ENCODE assay signal across 8 cellular contexts in the genomic region with DNA sequence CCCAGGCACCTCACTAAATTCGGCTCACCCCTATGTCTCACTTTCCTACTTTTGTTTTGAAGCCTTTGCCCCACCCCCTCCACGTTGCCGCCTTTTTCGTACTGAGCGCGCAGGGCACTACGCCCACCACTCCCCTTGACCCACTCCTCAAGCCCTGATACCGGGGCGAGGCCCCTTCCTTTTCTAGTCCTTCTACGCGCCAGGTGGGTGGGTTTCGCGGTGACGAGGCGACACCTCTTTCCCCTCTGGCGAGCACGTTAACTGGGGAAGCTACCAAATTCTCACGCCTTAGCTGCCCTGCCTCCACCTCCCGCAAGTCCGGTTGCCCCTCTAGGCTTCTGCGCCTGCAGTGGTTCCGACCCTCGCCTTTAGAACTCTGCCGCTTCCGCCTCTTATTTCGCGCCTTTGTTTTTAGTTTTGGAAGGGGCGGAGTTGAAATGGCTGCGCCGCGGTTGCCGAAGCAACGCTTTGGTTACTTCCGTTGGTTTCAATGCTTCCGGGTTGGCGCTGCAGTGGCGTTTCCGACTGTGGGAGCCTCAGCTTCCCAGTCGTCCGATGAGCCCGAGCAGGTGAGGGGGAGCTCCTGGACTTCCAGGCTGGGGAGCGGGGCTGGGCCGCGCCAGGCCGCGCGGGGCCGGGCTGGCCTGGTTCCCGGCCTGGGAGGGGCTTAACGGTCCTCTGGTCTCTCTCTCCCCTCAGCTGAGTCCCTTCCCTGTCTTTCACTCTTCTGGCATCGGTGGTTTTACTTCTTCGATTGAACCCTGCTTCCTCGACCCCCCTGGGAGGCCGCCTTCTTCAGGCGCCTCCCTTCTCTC. TPM values are rescaled to one million over a fixed set of nuclear protein-coding genes. Genes with fewer than 3 reads are reported as not detected.
DNase-seq lines count a peak whose midpoint lies in the region; FAIRE-seq and TF ChIP-seq lines count a peak whose summit lies in the region.

A gene with protein sequence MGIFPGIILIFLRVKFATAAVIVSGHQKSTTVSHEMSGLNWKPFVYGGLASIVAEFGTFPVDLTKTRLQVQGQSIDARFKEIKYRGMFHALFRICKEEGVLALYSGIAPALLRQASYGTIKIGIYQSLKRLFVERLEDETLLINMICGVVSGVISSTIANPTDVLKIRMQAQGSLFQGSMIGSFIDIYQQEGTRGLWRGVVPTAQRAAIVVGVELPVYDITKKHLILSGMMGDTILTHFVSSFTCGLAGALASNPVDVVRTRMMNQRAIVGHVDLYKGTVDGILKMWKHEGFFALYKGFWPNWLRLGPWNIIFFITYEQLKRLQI (plus strand): TSS at position 512 of the 815 bp plus-strand sequence. CDS start 360 bp downstream, outside the sequence.

- H4K91ac ChIP-seq in H1 (replicated peaks; ENCODE audit: insufficient read length, low read length) = peak within 1 kb of the TSS; percentile 73

- H2BK5ac ChIP-seq in H1 (ENCODE audit: low read depth, low read length) (peak within 1 kb of the TSS; percentile 88; the same call in 1 of the 2 replicates), mesendoderm (ENCODE audit: low read length) (no peak within 1 kb of the TSS)

- peak within 1 kb of the TSS; percentile 70; the same call in 1 of the 2 replicates for H3K27ac ChIP-seq in H1 (ENCODE audit: low read depth, low read length)
- no peak within 1 kb of the TSS for H3K27ac ChIP-seq in mesendoderm (ENCODE audit: low read depth, low read length)

- no peaks in the 10 kb centered on the region for H3K36me3 ChIP-seq in H1 (ENCODE audit: control insufficient read depth in 2 of 4, insufficient read depth in 4 of 4, low read length in 3 of 4)
- H3K36me3 ChIP-seq in mesendoderm (ENCODE audit: control insufficient read depth, insufficient read depth, low read length) = no peaks in the 10 kb centered on the region

- peaks cover 0 to 2% (median 0%) of the 10 kb centered on the region in 4 experiments; a peak in 1 of 7 replicates for H3K4me1 ChIP-seq in H1 (replicated peaks in 1 of 4; ENCODE audit: control insufficient read depth in 3 of 4, insufficient read depth in 4 of 4, low read length in 3 of 4)
- no peaks in the 10 kb centered on the region for H3K4me1 ChIP-seq in mesendoderm (ENCODE audit: control insufficient read depth, low read depth, low read length)

- FAIRE-seq in H1 (lab: Jason Lieb, UNC) = no peak

- H3K79me1 ChIP-seq in H1 (ENCODE audit: low read depth, low read length) (no peaks in the 10 kb centered on the region), mesendoderm (ENCODE audit: low read length) (no peaks in the 10 kb centered on the region)

- H3K9ac ChIP-seq in H1 (replicated peaks in 1 of 4; ENCODE audit: extremely low read depth in 1 of 4, low read depth in 3 of 4, low read length in 3 of 4) (peak within 1 kb of the TSS in 3 of 4 experiments; percentile 45 to 62 (median 61); a peak in 5 of 7 replicates), mesendoderm (ENCODE audit: low read length) (peak within 1 kb of the TSS; percentile 81)

- TF ChIP-seq EP300 in H1 (IDR thresholded peaks at IDR 0.05; ENCODE audit: borderline replicate concordance in 1 of 2, low read depth in 2 of 2, low read length in 2 of 2) = no peak

- H2AK5ac ChIP-seq in H1 (ENCODE audit: low read depth, low read length) (no peak within 1 kb of the TSS), mesendoderm (ENCODE audit: low read length) (no peak within 1 kb of the TSS)

- H2BK12ac ChIP-seq in H1 (ENCODE audit: low read depth, low read length) = no peak within 1 kb of the TSS

- DNase-seq in COR-L47 (lab: John Stamatoyannopoulos, UW) (peak; percentile 76), GM20000 (ENCODE audit: low spot score) (peak; percentile 78), HS-27A (ENCODE audit: low read depth) (peak; percentile 31), NOMO-1 treated with DMSO at 0.1 percent for 48 hours (lab: John Stamatoyannopoulos, UW; ENCODE audit: unreplicated experiment) (peak; percentile 43), H1 (ENCODE audit: low read depth in 1 of 2, low spot score in 2 of 2) (peak; percentile 38 to 65), mesendoderm (peak; percentile 88)
- peak; percentile 41 to 42 for DNase-seq in stimulated activated CD8-positive, alpha-beta memory T cell treated with anti-CD3 and anti-CD28 coated beads, Interleukin-15, amount 100 ng/mL, for 4 hours (ENCODE audit: low read depth in 2 of 2)

- H2AFZ ChIP-seq in H1 (ENCODE audit: low read length) = peak within 1 kb of the TSS; percentile 59; the same call in 1 of the 2 replicates

- no peaks in the 10 kb centered on the region for H3K23me2 ChIP-seq in H1 (ENCODE audit: low read depth, low read length)

- H3K4ac ChIP-seq in H1 (replicated peaks; ENCODE audit: insufficient read length, low read depth, low read length) (no peak within 1 kb of the TSS), mesendoderm (ENCODE audit: low read depth, low read length) (no peak within 1 kb of the TSS)

- no peaks in the 10 kb centered on the region for H4K20me1 ChIP-seq in H1 (replicated peaks in 1 of 2; ENCODE audit: control insufficient read depth in 1 of 2, insufficient read depth in 2 of 2, low read length in 2 of 2)

- H3K14ac ChIP-seq in H1 (ENCODE audit: insufficient read length) = no peak within 1 kb of the TSS

- H3K27me3 ChIP-seq in H1 (replicated peaks in 1 of 4; ENCODE audit: control insufficient read depth in 3 of 4, extremely low read depth in 1 of 4, insufficient read depth in 3 of 4, low read length in 3 of 4) (no peaks in the 10 kb centered on the region), mesendoderm (ENCODE audit: insufficient read depth, low read length, poor library complexity) (no peaks in the 10 kb centered on the region)

- POLR2A ChIA-PET in activated CD8-positive, alpha-beta memory T cell treated with anti-CD3 and anti-CD28 coated beads for 36 hours (lab: Charles Lee) = interaction anchor here (0.5 kb wide), 1 partner anchor 59 kb away, joined by 4 read pairs; no protein-coding TSS in a partner anchor
- POLR2A ChIA-PET in H1 (lab: Charles Lee; ENCODE audit: partially characterized antibody) = interaction anchor here (0.6 to 2.1 kb wide), 3 partner anchors 9 to 74 kb away, joined by 3 to 8 read pairs (median 5); a partner anchor contains a TSS

- H3K23ac ChIP-seq in H1 (ENCODE audit: insufficient read length) (no peak within 1 kb of the TSS), mesendoderm (ENCODE audit: low read length) (no peak within 1 kb of the TSS)

- H3K79me2 ChIP-seq in H1 (ENCODE audit: control insufficient read depth in 1 of 2, insufficient read depth in 2 of 2, low read length in 2 of 2) (no peaks in the 10 kb centered on the region), mesendoderm (ENCODE audit: control insufficient read depth, insufficient read depth, low read length) (no peaks in the 10 kb centered on the region)

- no peak within 1 kb of the TSS; the same call in 1 of the 2 replicates for H3K18ac ChIP-seq in H1 (ENCODE audit: extremely low read depth, low read length)
- no peak within 1 kb of the TSS for H3K18ac ChIP-seq in mesendoderm (ENCODE audit: low read length)

- H4K8ac ChIP-seq in H1 (ENCODE audit: extremely low read depth, insufficient read depth, low read length) (peak within 1 kb of the TSS; percentile 80; the same call in 1 of the 2 replicates), mesendoderm (ENCODE audit: low read depth, low read length) (no peak within 1 kb of the TSS)

- TF ChIP-seq CTCF in GM20000 (IDR thresholded peaks at IDR 0.05; ENCODE audit: extremely low read depth, missing control alignments) = no peak
- no peak for TF ChIP-seq CTCF in H1 (IDR thresholded peaks at IDR 0.05; ENCODE audit: control extremely low read depth in 1 of 3, insufficient read depth in 1 of 3, low read depth in 1 of 3, low read length in 3 of 3)

- peak within 1 kb of the TSS; percentile 42 to 69 for H3K4me2 ChIP-seq in H1 (ENCODE audit: insufficient read depth in 1 of 2, low read depth in 2 of 2, low read length in 2 of 2)
- peak within 1 kb of the TSS; percentile 52 for H3K4me2 ChIP-seq in mesendoderm (ENCODE audit: low read length)

- H3K9me3 ChIP-seq in H1 (ENCODE audit: insufficient read depth in 2 of 2, low read depth in 1 of 2, low read length in 1 of 2) = no peaks in the 10 kb centered on the region

- TF ChIP-seq POLR2A in H1 (IDR thresholded peaks at IDR 0.05; ENCODE audit: control extremely low read depth in 1 of 2, low read depth in 2 of 2, low read length in 2 of 2) = peak in 1 of 2 experiments; percentile 39; a peak in 1 of 3 replicates

- peak within 1 kb of the TSS; percentile 62 for H4K5ac ChIP-seq in H1 (ENCODE audit: insufficient read length, low read depth, low read length)
- no peak within 1 kb of the TSS for H4K5ac ChIP-seq in mesendoderm (ENCODE audit: low read length)

- WGBS in H1 (ENCODE audit: extremely low coverage in 1 of 2, insufficient coverage in 1 of 2, insufficient read length in 1 of 2, insufficient replicate concordance in 2 of 2, low coverage in 1 of 2, low lambda C conversion rate in 2 of 2, missing lambda C conversion rate in 1 of 2), 2 experiments = 0% methylated on average over 19 of the region's 55 CpGs; no CpG with 5 or more reads in 1 of the 2 experiments
- WGBS in mesendoderm (ENCODE audit: extremely low coverage, insufficient coverage, low lambda C conversion rate) = no CpG with 5 or more reads among the region's 55 CpGs

- H2BK15ac ChIP-seq in H1 (ENCODE audit: low read length) = no peak within 1 kb of the TSS
- H2BK15ac ChIP-seq in mesendoderm (replicated peaks; ENCODE audit: low read depth) = no peak within 1 kb of the TSS

- TF ChIP-seq RAD21 in H1 (IDR thresholded peaks at IDR 0.05 in 1 of 2, conservative IDR thresholded peaks at IDR 0.05 in 1 of 2; ENCODE audit: low read depth in 2 of 2, low read length in 2 of 2) = no peak

- peak within 1 kb of the TSS; percentile 56 to 76 (median 58) for H3K4me3 ChIP-seq in H1 (ENCODE audit: extremely low read depth in 1 of 4, insufficient read depth in 2 of 4, low read depth in 3 of 4, low read length in 4 of 4)
- peak within 1 kb of the TSS; percentile 67 for H3K4me3 ChIP-seq in mesendoderm (ENCODE audit: low read length)

- H2BK20ac ChIP-seq in H1 (ENCODE audit: low read length) = no peak within 1 kb of the TSS

- H3K56ac ChIP-seq in H1 (replicated peaks; ENCODE audit: insufficient read length, low read depth, low read length) (no peak within 1 kb of the TSS), mesendoderm (ENCODE audit: low read length) (peak within 1 kb of the TSS; percentile 86)

- CTCF ChIA-PET in activated CD8-positive, alpha-beta memory T cell treated with anti-CD3 and anti-CD28 coated beads for 36 hours (lab: Charles Lee) = no interaction called here
- CTCF ChIA-PET in H1 (lab: Charles Lee; ENCODE audit: partially characterized antibody) = interaction anchor here (0.6 kb wide), 1 partner anchor 54 kb away, joined by 3 read pairs; no protein-coding TSS in a partner anchor

- H2BK120ac ChIP-seq in H1 (replicated peaks; ENCODE audit: low read depth, low read length) (no peak within 1 kb of the TSS), mesendoderm (ENCODE audit: low read depth, low read length) (no peak within 1 kb of the TSS)

RNA-seq across cellular contexts. Expression of the gene that starts here (rescaled TPM):
- 10 to 100 TPM; 14.5 to 15.1 TPM for total RNA-seq in activated CD8-positive, alpha-beta memory T cell treated with anti-CD3 and anti-CD28 coated beads for 36 hours
- 14.2 and 15.2 TPM in 2 replicates for total RNA-seq in H1 (2021; fragmentation: NEBNext Ultra II Directional; extraction: Animal tissue kit (Norgen Biotek cat#: 25700))
- 4.6 and 9.3 TPM in 2 replicates for polyA plus RNA-seq in H1 (2011; rRNA removed)
- polyA plus RNA-seq in H1 (2011; cell fraction: cytosol; rRNA removed) = 8.8 TPM
- polyA plus RNA-seq in H1 (2011; cell fraction: nucleus; rRNA removed) = 4.0 TPM
- polyA plus RNA-seq in H1 (2012, experiment 1 of 2) = 12.2 to 17.6 TPM (median 14.2 TPM) in 4 replicates
- 3.8 TPM for polyA plus RNA-seq in H1 (2012, experiment 2 of 2)
- 14.8 TPM for polyA plus RNA-seq in H1 (2013, experiment 1 of 2)
- polyA plus RNA-seq in H1 (2013, experiment 2 of 2) = 16.2 TPM
- polyA minus RNA-seq in H1 (2011; rRNA and poly(A)+ RNA removed) = 7.3 and 8.8 TPM in 2 replicates
- 3.5 TPM for polyA minus RNA-seq in H1 (2011; cell fraction: cytosol; rRNA and poly(A)+ RNA removed)
- polyA minus RNA-seq in H1 (2011; cell fraction: nucleus; rRNA and poly(A)+ RNA removed) = 6.7 TPM
- polyA plus RNA-seq in mesendoderm (2013, experiment 1 of 2) = 15.8 TPM
- 16.7 TPM for polyA plus RNA-seq in mesendoderm (2013, experiment 2 of 2)

Comparison
In these comparisons a context has a peak if more than half of its experiments do, and no peak if none do; other contexts are left out.
1. DNase-seq: peak in every context shown above with its lines; median percentile 88 in mesendoderm; 78 in GM20000; 76 in COR-L47; 52 in H1; 43 in NOMO-1 treated with DMSO at 0.1 percent for 48 hours; 42 in stimulated activated CD8-positive, alpha-beta memory T cell treated with anti-CD3 and anti-CD28 coated beads, Interleukin-15, amount 100 ng/mL, for 4 hours; 31 in HS-27A.